1 cellular context compared by ENCODE assay signal in the genomic region with DNA sequence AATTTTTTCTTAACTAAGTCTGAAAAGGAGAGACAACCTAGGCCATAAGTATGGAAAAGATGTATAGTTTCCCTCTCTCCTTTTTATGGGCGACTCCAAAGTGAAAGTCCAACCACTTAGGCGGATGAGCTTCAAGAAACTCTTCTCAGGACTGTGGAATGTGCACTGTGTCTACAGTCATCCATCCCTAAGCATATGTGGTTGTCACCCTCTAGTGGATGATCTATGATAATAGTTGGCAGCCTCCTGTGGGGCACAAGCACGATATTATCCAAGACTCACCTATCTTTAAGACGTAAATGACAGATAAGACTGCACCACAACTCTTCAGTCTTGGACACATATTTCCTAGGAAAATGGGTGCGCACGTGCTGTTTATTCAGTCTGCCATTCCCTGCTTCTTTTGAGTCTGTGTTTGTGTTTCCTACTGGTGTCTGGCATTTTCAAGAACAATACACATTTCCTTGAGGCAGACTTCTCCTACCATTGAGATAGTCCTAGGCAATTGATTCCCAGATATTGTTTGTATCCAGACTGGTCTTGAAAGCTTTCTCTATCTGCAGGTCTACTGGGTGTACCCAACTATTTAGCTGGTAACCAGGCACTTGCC.
TF ChIP-seq lines count a peak whose summit lies in the region.

No MANE protein-coding gene starts in this region.

TF ChIP-seq in K562, 482 proteins besides CTCF, POLR2A, EP300 and RAD21 (continued from another document):
- no peak for TF ChIP-seq TRIM24 (IDR thresholded peaks at IDR 0.05)
- TF ChIP-seq RCOR1 (IDR thresholded peaks at IDR 0.05; ENCODE audit: borderline replicate concordance in 1 of 2, low read depth in 2 of 2, low read length in 2 of 2) = 0 out of 4 replicates have a peak, but pooled peaks of 1 of the 2 experiments have one; percentile 21
- TF ChIP-seq TEAD2 (tag; IDR thresholded peaks at IDR 0.05) = peak; percentile 83
- TF ChIP-seq ZKSCAN8 (CRISPR knock-in tag; IDR thresholded peaks at IDR 0.05) = no peak
- TF ChIP-seq CTBP1 (IDR thresholded peaks at IDR 0.05; ENCODE audit: borderline replicate concordance) = peak; percentile 44; the same call in 1 of the 2 replicates
- TF ChIP-seq STAG1 (CRISPR knock-in tag; IDR thresholded peaks at IDR 0.05; ENCODE audit: borderline replicate concordance) = peak; percentile 88; the same call in 1 of the 2 replicates
- TF ChIP-seq, protein P1, sequence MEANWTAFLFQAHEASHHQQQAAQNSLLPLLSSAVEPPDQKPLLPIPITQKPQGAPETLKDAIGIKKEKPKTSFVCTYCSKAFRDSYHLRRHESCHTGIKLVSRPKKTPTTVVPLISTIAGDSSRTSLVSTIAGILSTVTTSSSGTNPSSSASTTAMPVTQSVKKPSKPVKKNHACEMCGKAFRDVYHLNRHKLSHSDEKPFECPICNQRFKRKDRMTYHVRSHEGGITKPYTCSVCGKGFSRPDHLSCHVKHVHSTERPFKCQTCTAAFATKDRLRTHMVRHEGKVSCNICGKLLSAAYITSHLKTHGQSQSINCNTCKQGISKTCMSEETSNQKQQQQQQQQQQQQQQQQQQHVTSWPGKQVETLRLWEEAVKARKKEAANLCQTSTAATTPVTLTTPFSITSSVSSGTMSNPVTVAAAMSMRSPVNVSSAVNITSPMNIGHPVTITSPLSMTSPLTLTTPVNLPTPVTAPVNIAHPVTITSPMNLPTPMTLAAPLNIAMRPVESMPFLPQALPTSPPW (CRISPR knock-in tag; IDR thresholded peaks at IDR 0.05) = peak; percentile 33; the same call in 1 of the 2 replicates
- peak; percentile 60 to 86; a peak in 2 of 4 replicates for TF ChIP-seq TEAD1 (CRISPR knock-in tag; IDR thresholded peaks at IDR 0.05)
- TF ChIP-seq TBP (optimal IDR thresholded peaks at IDR 0.05; ENCODE audit: low read depth, low read length) = no peak
- TF ChIP-seq, protein P2, sequence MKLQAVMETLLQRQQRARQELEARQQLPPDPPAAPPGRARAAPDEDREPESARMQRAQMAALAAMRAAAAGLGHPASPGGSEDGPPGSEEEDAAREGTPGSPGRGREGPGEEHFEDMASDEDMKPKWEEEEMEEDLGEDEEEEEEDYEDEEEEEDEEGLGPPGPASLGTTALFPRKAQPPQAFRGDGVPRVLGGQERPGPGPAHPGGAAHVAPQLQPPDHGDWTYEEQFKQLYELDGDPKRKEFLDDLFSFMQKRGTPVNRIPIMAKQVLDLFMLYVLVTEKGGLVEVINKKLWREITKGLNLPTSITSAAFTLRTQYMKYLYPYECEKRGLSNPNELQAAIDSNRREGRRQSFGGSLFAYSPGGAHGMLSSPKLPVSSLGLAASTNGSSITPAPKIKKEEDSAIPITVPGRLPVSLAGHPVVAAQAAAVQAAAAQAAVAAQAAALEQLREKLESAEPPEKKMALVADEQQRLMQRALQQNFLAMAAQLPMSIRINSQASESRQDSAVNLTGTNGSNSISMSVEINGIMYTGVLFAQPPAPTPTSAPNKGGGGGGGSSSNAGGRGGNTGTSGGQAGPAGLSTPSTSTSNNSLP (IDR thresholded peaks at IDR 0.05; ENCODE audit: borderline replicate concordance, low read depth, low read length) = 0 out of 2 replicates have a peak, but pooled peaks have one; percentile 63
- no peak for TF ChIP-seq TGIF2 (CRISPR knock-in tag; IDR thresholded peaks at IDR 0.05)
- TF ChIP-seq JUND (IDR thresholded peaks at IDR 0.05; ENCODE audit: borderline replicate concordance, low read depth, low read length) = peak; percentile 52; the same call in 1 of the 2 replicates
- TF ChIP-seq JUND (tag; IDR thresholded peaks at IDR 0.05; ENCODE audit: borderline replicate concordance, low read depth, low read length) = peak; percentile 15; the same call in 1 of the 3 replicates
- TF ChIP-seq, protein P3, sequence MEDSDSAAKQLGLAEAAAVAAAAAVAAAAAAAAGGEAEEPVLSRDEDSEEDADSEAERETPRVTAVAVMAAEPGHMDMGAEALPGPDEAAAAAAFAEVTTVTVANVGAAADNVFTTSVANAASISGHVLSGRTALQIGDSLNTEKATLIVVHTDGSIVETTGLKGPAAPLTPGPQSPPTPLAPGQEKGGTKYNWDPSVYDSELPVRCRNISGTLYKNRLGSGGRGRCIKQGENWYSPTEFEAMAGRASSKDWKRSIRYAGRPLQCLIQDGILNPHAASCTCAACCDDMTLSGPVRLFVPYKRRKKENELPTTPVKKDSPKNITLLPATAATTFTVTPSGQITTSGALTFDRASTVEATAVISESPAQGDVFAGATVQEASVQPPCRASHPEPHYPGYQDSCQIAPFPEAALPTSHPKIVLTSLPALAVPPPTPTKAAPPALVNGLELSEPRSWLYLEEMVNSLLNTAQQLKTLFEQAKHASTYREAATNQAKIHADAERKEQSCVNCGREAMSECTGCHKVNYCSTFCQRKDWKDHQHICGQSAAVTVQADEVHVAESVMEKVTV (CRISPR knock-in tag; IDR thresholded peaks at IDR 0.05) = peak; percentile 95
- TF ChIP-seq TCFL5 (CRISPR knock-in tag; conservative IDR thresholded peaks at IDR 0.05) = no peak
- TF ChIP-seq, protein P4, sequence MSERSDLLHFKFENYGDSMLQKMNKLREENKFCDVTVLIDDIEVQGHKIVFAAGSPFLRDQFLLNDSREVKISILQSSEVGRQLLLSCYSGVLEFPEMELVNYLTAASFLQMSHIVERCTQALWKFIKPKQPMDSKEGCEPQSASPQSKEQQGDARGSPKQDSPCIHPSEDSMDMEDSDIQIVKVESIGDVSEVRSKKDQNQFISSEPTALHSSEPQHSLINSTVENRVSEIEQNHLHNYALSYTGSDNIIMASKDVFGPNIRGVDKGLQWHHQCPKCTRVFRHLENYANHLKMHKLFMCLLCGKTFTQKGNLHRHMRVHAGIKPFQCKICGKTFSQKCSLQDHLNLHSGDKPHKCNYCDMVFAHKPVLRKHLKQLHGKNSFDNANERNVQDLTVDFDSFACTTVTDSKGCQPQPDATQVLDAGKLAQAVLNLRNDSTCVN (CRISPR knock-in tag; IDR thresholded peaks at IDR 0.05) = no peak
- TF ChIP-seq GATA2 (CRISPR knock-in tag; IDR thresholded peaks at IDR 0.05) = peak; percentile 24; the same call in 1 of the 2 replicates
- no peak for TF ChIP-seq NFE2 (IDR thresholded peaks at IDR 0.05; ENCODE audit: low read depth)
- TF ChIP-seq TEAD4 (IDR thresholded peaks at IDR 0.05; ENCODE audit: low read length) = peak; percentile 68
- TF ChIP-seq TEAD4 (CRISPR knock-in tag; IDR thresholded peaks at IDR 0.05; ENCODE audit: borderline replicate concordance) = no peak
- no peak for TF ChIP-seq YBX1 (IDR thresholded peaks at IDR 0.05)
- TF ChIP-seq CBX3 (IDR thresholded peaks at IDR 0.05; ENCODE audit: borderline replicate concordance in 1 of 2, low read length in 2 of 2) = no peak
- TF ChIP-seq, protein P5, sequence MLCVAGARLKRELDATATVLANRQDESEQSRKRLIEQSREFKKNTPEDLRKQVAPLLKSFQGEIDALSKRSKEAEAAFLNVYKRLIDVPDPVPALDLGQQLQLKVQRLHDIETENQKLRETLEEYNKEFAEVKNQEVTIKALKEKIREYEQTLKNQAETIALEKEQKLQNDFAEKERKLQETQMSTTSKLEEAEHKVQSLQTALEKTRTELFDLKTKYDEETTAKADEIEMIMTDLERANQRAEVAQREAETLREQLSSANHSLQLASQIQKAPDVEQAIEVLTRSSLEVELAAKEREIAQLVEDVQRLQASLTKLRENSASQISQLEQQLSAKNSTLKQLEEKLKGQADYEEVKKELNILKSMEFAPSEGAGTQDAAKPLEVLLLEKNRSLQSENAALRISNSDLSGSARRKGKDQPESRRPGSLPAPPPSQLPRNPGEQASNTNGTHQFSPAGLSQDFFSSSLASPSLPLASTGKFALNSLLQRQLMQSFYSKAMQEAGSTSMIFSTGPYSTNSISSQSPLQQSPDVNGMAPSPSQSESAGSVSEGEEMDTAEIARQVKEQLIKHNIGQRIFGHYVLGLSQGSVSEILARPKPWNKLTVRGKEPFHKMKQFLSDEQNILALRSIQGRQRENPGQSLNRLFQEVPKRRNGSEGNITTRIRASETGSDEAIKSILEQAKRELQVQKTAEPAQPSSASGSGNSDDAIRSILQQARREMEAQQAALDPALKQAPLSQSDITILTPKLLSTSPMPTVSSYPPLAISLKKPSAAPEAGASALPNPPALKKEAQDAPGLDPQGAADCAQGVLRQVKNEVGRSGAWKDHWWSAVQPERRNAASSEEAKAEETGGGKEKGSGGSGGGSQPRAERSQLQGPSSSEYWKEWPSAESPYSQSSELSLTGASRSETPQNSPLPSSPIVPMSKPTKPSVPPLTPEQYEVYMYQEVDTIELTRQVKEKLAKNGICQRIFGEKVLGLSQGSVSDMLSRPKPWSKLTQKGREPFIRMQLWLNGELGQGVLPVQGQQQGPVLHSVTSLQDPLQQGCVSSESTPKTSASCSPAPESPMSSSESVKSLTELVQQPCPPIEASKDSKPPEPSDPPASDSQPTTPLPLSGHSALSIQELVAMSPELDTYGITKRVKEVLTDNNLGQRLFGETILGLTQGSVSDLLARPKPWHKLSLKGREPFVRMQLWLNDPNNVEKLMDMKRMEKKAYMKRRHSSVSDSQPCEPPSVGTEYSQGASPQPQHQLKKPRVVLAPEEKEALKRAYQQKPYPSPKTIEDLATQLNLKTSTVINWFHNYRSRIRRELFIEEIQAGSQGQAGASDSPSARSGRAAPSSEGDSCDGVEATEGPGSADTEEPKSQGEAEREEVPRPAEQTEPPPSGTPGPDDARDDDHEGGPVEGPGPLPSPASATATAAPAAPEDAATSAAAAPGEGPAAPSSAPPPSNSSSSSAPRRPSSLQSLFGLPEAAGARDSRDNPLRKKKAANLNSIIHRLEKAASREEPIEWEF (CRISPR knock-in tag; IDR thresholded peaks at IDR 0.05) = no peak
- TF ChIP-seq RBM14 (IDR thresholded peaks at IDR 0.05; ENCODE audit: borderline replicate concordance, insufficient read depth, low read depth, low read length) = no peak
- TF ChIP-seq SOX6 (IDR thresholded peaks at IDR 0.05) = 0 out of 2 replicates have a peak, but pooled peaks have one; percentile 8
- peak; percentile 83 for TF ChIP-seq ARID2 (IDR thresholded peaks at IDR 0.05)
- TF ChIP-seq RFX5 (IDR thresholded peaks at IDR 0.05; ENCODE audit: low read depth, low read length) = no peak
- no peak for TF ChIP-seq GABPB1 (CRISPR knock-in tag; IDR thresholded peaks at IDR 0.05)
- TF ChIP-seq ZNF766 (CRISPR knock-in tag; conservative IDR thresholded peaks at IDR 0.05) = peak; percentile 88
- TF ChIP-seq, protein P6, sequence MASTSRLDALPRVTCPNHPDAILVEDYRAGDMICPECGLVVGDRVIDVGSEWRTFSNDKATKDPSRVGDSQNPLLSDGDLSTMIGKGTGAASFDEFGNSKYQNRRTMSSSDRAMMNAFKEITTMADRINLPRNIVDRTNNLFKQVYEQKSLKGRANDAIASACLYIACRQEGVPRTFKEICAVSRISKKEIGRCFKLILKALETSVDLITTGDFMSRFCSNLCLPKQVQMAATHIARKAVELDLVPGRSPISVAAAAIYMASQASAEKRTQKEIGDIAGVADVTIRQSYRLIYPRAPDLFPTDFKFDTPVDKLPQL (IDR thresholded peaks at IDR 0.05; ENCODE audit: extremely low read depth, insufficient read length) = no peak
- TF ChIP-seq, protein P7, sequence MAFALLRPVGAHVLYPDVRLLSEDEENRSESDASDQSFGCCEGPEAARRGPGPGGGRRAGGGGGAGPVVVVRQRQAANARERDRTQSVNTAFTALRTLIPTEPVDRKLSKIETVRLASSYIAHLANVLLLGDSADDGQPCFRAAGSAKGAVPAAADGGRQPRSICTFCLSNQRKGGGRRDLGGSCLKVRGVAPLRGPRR (CRISPR knock-in tag; IDR thresholded peaks at IDR 0.05) = no peak
- TF ChIP-seq PHF20 (IDR thresholded peaks at IDR 0.05; ENCODE audit: partially characterized antibody) = no peak
- TF ChIP-seq NEUROD1 (IDR thresholded peaks at IDR 0.05; ENCODE audit: borderline replicate concordance, low read depth, low read length, partially characterized antibody) = no peak
- TF ChIP-seq SMC3 (conservative IDR thresholded peaks at IDR 0.05; ENCODE audit: insufficient read depth, low read depth, low read length) = peak; percentile 72
- TF ChIP-seq NFIC (IDR thresholded peaks at IDR 0.05) = peak; percentile 44; the same call in 1 of the 2 replicates
- TF ChIP-seq RNF2 (IDR thresholded peaks at IDR 0.05) = 0 out of 2 replicates have a peak, but pooled peaks have one; percentile 44
- 0 out of 2 replicates have a peak, but pooled peaks have one; percentile 33 for TF ChIP-seq CREM (IDR thresholded peaks at IDR 0.05; ENCODE audit: low read depth)
- no peak for TF ChIP-seq ILF3 (IDR thresholded peaks at IDR 0.05; ENCODE audit: borderline replicate concordance)
TF ChIP-seq in K562: peak in this region for 20.
